Comparison of ENCODE assay signal across 17 cellular contexts in genomic region chr7:39336457-39336856, GRCh38.
"Had no signal": no experiment of that assay in that cellular context is flagged by ENCODE, and none has a peak within 500 bp of the region (broad histone marks: within the 10 kb centered on the region; RNA-seq: fewer than 3 reads in every experiment).

No MANE protein-coding gene starts in this region.

- H3K4me3 Mint-ChIP-seq: naive B cell; neural progenitor cell; stimulated activated effector memory CD8-positive, alpha-beta T cell treated with anti-CD3 and anti-CD28 coated beads, Interleukin-12 subunit alpha, Interleukin-12 subunit beta, amount 100 ng/mL, for 72 hours had no signal

- H3K27ac ChIP-seq: colonic mucosa, esophagus squamous epithelium, left lung, neural progenitor cell, pancreas, thoracic aorta, VCaP had no signal

- H3K4me2 ChIP-seq: neural progenitor cell had no signal

- H3K4me1 Mint-ChIP-seq: naive B cell; stimulated activated effector memory CD8-positive, alpha-beta T cell treated with anti-CD3 and anti-CD28 coated beads, Interleukin-12 subunit alpha, Interleukin-12 subunit beta, amount 100 ng/mL, for 72 hours had no signal

- H3K4me1 ChIP-seq: colonic mucosa, esophagus squamous epithelium, left lung, pancreas had no signal

- ATAC-seq: left lung; pancreas; stimulated activated effector memory CD8-positive, alpha-beta T cell treated with anti-CD3 and anti-CD28 coated beads, Interleukin-12 subunit alpha, Interleukin-12 subunit beta, amount 100 ng/mL, for 72 hours had no signal

- H3K27me3 ChIP-seq: colonic mucosa, left lung, neural progenitor cell, pancreas had no signal

- H3K27ac Mint-ChIP-seq: naive B cell; neural progenitor cell; stimulated activated effector memory CD8-positive, alpha-beta T cell treated with anti-CD3 and anti-CD28 coated beads, Interleukin-12 subunit alpha, Interleukin-12 subunit beta, amount 100 ng/mL, for 72 hours had no signal

- DNase-seq: activated CD4-positive, alpha-beta T cell treated with anti-CD3 and anti-CD28 coated beads for 1 hour; activated CD4-positive, alpha-beta T cell treated with anti-CD3 and anti-CD28 coated beads, Interleukin-2, amount 50 U/mL, for 4 hours; activated naive CD4-positive, alpha-beta T cell; activated T-cell treated with anti-CD3 and anti-CD28 coated beads for 4 hours; aorta; caudate nucleus; colonic mucosa; esophagus squamous epithelium; foreskin fibroblast; head of caudate nucleus; left lung; naive B cell; pancreas had no signal

- H3K4me3 ChIP-seq: colonic mucosa, esophagus squamous epithelium, left lung, neural progenitor cell, pancreas, thoracic aorta had no signal

- H3K9me3 Mint-ChIP-seq: neural progenitor cell; stimulated activated effector memory CD8-positive, alpha-beta T cell treated with anti-CD3 and anti-CD28 coated beads, Interleukin-12 subunit alpha, Interleukin-12 subunit beta, amount 100 ng/mL, for 72 hours had no signal

- H2AFZ ChIP-seq: neural progenitor cell had no signal

- H3K9ac ChIP-seq: neural progenitor cell had no signal

- H3K36me3 Mint-ChIP-seq: naive B cell; neural progenitor cell; stimulated activated effector memory CD8-positive, alpha-beta T cell treated with anti-CD3 and anti-CD28 coated beads, Interleukin-12 subunit alpha, Interleukin-12 subunit beta, amount 100 ng/mL, for 72 hours had no signal

- H3K9me3 ChIP-seq: colonic mucosa, esophagus squamous epithelium, left lung, pancreas, thoracic aorta had no signal

- H3K36me3 ChIP-seq: colonic mucosa, esophagus squamous epithelium, left lung, neural progenitor cell, pancreas, thoracic aorta had no signal
